20 cellular contexts compared by ENCODE assay signal in the genomic region with DNA sequence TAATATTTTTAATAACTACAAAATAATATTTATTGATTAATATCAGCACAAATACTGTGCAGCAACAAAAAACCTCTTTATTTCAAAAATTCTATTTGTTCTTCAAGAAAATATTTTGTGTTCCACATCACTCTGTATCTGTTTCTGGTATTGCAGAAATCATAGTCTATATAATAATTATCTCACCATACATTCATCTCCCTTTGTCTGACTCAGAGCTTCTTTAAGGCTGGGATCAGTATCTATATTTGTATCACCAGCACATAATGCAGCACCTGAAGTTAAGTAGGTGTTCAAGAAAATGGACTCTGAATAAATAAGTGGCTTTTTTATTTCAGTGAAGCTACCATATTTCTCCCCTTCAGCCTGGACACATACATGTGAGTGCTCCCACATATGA. TPM values are rescaled to one million over a fixed set of nuclear protein-coding genes. Genes with fewer than 3 reads are reported as not detected.
"Had no signal": no experiment of that assay in that cellular context is flagged by ENCODE, and none has a peak within 500 bp of the region (broad histone marks: within the 10 kb centered on the region; RNA-seq: fewer than 3 reads in every experiment).

No MANE protein-coding gene starts in this region.

- DNase-seq: activated CD4-positive, alpha-beta T cell treated with anti-CD3 and anti-CD28 coated beads, Interleukin-2, amount 50 U/mL, for 48 hours; activated CD8-positive, alpha-beta memory T cell treated with anti-CD3 and anti-CD28 coated beads, Interleukin-2, amount 10 ng/mL, durations not matched to agents 7 days and 5 days; activated naive CD4-positive, alpha-beta T cell; activated naive CD8-positive, alpha-beta T cell treated with anti-CD3 and anti-CD28 coated beads for 36 hours; caudate nucleus; dorsolateral prefrontal cortex; erythroblast; heart right ventricle; immature natural killer cell; mesendoderm; sigmoid colon; stimulated activated naive B cell treated with anti-CD40 and anti-IgM and Interleukin-4, amounts not matched to agents 10 μg/mL and 1 μg/mL and 100 μg/mL, for 72 hours had no signal

- ATAC-seq: activated CD8-positive, alpha-beta memory T cell treated with anti-CD3 and anti-CD28 coated beads, Interleukin-2, amount 10 ng/mL, durations not matched to agents 7 days and 5 days; gastroesophageal sphincter; heart right ventricle; WTC11 had no signal

- H3K9me3 ChIP-seq: gastroesophageal sphincter, heart right ventricle, neutrophil, sigmoid colon, thoracic aorta had no signal

- H3K27ac ChIP-seq: dorsolateral prefrontal cortex, gastroesophageal sphincter, heart right ventricle, neutrophil, sigmoid colon, thoracic aorta had no signal

- H3K36me3 ChIP-seq: gastroesophageal sphincter, heart right ventricle, neutrophil, sigmoid colon, thoracic aorta had no signal

- H3K4me3 ChIP-seq: dorsolateral prefrontal cortex, gastroesophageal sphincter, heart right ventricle, sigmoid colon, thoracic aorta had no signal

RNA-seq across cellular contexts. Expression of a gene that starts 1.6 kb away (rescaled TPM):
- total RNA-seq: activated CD4-positive, alpha-beta T cell treated with anti-CD3 and anti-CD28 coated beads for 36 hours; activated CD8-positive, alpha-beta memory T cell treated with anti-CD3 and anti-CD28 coated beads, Interleukin-2, amount 10 ng/mL, durations not matched to agents 7 days and 5 days; activated naive CD8-positive, alpha-beta T cell treated with anti-CD3 and anti-CD28 coated beads for 36 hours; gastroesophageal sphincter; liver; natural killer cell treated with Interleukin-12 subunit alpha and Interleukin-12 subunit beta and Interleukin-15 and Interleukin-18, amount 100 ng/mL, for 72 hours; ureter had no signal
- polyA plus RNA-seq: liver had no signal
